ENCODE assay signal across 1 cellular context in the genomic region with DNA sequence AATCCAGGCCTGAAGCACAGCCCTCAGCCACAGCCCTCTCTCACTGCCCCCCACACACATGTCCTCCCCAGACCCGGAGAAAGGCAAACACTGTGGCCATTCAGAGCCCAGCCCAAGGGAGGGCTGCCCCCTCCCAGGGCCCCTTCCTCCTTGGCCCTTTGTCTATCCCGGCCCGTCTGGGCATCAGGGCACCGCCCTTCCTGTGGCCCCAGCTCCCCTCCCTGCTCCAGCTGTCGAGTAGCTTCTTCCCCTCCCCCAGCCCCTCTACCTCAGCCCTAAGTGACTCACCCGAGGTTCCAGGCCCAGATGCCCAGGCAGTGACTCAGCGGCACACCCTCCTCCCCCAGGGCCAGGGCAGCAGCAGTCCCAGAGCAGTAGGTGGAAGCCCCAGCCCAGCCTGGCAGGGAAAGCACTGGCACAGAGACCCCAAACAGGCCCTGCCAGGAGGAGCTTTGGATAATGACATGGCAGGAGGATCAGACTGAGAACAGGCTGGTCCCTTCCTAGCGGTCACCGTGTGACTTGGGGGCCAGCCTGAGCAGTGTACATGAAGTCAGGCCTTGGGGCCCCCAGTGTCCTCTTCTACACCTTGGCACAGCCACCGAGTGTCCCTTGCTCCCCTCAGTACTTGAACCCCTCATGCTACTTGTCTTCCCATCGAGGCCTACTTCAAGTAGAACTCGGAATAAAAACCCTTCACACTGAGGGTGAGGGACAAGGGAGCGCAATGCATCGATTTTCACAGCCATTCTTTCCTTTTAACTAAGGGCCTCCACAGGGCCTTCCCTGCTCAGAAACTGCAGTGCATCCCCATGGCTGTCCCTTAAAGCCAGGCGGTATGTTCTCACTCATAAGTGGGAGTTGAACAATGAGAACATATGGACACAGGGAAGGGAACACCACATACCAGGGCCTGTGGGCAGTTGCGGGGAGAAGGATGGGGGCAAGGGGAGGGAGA.
A peak's percentile ranks its signal among the peaks of the same experiment; 100 is the strongest.
TF ChIP-seq lines count a peak whose summit lies in the region.

No MANE protein-coding gene starts in this region.

TF ChIP-seq in A549, 52 proteins besides CTCF, POLR2A, EP300 and RAD21 (continued from another document):
- TF ChIP-seq, protein P1, sequence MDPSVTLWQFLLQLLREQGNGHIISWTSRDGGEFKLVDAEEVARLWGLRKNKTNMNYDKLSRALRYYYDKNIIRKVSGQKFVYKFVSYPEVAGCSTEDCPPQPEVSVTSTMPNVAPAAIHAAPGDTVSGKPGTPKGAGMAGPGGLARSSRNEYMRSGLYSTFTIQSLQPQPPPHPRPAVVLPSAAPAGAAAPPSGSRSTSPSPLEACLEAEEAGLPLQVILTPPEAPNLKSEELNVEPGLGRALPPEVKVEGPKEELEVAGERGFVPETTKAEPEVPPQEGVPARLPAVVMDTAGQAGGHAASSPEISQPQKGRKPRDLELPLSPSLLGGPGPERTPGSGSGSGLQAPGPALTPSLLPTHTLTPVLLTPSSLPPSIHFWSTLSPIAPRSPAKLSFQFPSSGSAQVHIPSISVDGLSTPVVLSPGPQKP (IDR thresholded peaks at IDR 0.05; ENCODE audit: low read depth, low read length), result no peak
- TF ChIP-seq JUNB (IDR thresholded peaks at IDR 0.05), result peak; percentile 97
- no peak for TF ChIP-seq BHLHE40 (IDR thresholded peaks at IDR 0.05; ENCODE audit: low read depth, low read length)
- peak; percentile 64 for TF ChIP-seq HOXB5 (CRISPR knock-in tag; IDR thresholded peaks at IDR 0.05)
- TF ChIP-seq NPAS2 (CRISPR knock-in tag; IDR thresholded peaks at IDR 0.05; ENCODE audit: borderline replicate concordance), result 0 out of 2 replicates have a peak, but pooled peaks have one; percentile 53
- TF ChIP-seq, protein P2, sequence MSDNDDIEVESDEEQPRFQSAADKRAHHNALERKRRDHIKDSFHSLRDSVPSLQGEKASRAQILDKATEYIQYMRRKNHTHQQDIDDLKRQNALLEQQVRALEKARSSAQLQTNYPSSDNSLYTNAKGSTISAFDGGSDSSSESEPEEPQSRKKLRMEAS (IDR thresholded peaks at IDR 0.05), result peak; percentile 90
- no peak for TF ChIP-seq KDM1A (IDR thresholded peaks at IDR 0.05; ENCODE audit: low read depth)
- TF ChIP-seq HDAC2 (IDR thresholded peaks at IDR 0.05), result no peak
- no peak for TF ChIP-seq RNF2 (IDR thresholded peaks at IDR 0.05; ENCODE audit: borderline replicate concordance, low read depth)
- no peak for TF ChIP-seq MAZ (IDR thresholded peaks at IDR 0.05; ENCODE audit: borderline replicate concordance, low read depth, low read length)
- TF ChIP-seq GATA3 (IDR thresholded peaks at IDR 0.05; ENCODE audit: borderline replicate concordance), result peak; percentile 94
- 0 out of 2 replicates have a peak, but pooled peaks have one; percentile 2 for TF ChIP-seq MYC (IDR thresholded peaks at IDR 0.05; ENCODE audit: borderline replicate concordance, low read length)
- no peak for TF ChIP-seq ESRRA (IDR thresholded peaks at IDR 0.05; ENCODE audit: borderline replicate concordance, low read length)
- no peak for TF ChIP-seq CHD4 (IDR thresholded peaks at IDR 0.05; ENCODE audit: borderline replicate concordance)
- TF ChIP-seq, protein P3, sequence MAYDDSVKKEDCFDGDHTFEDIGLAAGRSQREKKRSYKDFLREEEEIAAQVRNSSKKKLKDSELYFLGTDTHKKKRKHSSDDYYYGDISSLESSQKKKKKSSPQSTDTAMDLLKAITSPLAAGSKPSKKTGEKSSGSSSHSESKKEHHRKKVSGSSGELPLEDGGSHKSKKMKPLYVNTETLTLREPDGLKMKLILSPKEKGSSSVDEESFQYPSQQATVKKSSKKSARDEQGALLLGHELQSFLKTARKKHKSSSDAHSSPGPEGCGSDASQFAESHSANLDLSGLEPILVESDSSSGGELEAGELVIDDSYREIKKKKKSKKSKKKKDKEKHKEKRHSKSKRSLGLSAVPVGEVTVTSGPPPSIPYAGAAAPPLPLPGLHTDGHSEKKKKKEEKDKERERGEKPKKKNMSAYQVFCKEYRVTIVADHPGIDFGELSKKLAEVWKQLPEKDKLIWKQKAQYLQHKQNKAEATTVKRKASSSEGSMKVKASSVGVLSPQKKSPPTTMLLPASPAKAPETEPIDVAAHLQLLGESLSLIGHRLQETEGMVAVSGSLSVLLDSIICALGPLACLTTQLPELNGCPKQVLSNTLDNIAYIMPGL (CRISPR knock-in tag; IDR thresholded peaks at IDR 0.05; ENCODE audit: borderline replicate concordance), result no peak
- TF ChIP-seq, protein P4, sequence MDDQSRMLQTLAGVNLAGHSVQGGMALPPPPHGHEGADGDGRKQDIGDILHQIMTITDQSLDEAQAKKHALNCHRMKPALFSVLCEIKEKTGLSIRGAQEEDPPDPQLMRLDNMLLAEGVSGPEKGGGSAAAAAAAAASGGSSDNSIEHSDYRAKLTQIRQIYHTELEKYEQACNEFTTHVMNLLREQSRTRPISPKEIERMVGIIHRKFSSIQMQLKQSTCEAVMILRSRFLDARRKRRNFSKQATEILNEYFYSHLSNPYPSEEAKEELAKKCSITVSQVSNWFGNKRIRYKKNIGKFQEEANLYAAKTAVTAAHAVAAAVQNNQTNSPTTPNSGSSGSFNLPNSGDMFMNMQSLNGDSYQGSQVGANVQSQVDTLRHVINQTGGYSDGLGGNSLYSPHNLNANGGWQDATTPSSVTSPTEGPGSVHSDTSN (IDR thresholded peaks at IDR 0.05), result peak; percentile 92
- TF ChIP-seq, protein P5, sequence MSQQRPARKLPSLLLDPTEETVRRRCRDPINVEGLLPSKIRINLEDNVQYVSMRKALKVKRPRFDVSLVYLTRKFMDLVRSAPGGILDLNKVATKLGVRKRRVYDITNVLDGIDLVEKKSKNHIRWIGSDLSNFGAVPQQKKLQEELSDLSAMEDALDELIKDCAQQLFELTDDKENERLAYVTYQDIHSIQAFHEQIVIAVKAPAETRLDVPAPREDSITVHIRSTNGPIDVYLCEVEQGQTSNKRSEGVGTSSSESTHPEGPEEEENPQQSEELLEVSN (IDR thresholded peaks at IDR 0.05; ENCODE audit: borderline replicate concordance, low read depth), result peak; percentile 60; the same call in 1 of the 2 replicates
- TF ChIP-seq TFCP2L1 (CRISPR knock-in tag; IDR thresholded peaks at IDR 0.05), result no peak; the same call in none of the 2 replicates
- no peak for TF ChIP-seq RFX5 (IDR thresholded peaks at IDR 0.05)
- TF ChIP-seq JUN (IDR thresholded peaks at IDR 0.05), result peak; percentile 91 to 97
- TF ChIP-seq TP53 (CRISPR knock-in tag; IDR thresholded peaks at IDR 0.05), result peak; percentile 50; the same call in 1 of the 2 replicates
- peak; percentile 79; the same call in 1 of the 2 replicates for TF ChIP-seq EHF (CRISPR knock-in tag; IDR thresholded peaks at IDR 0.05)
- TF ChIP-seq RCOR1 (IDR thresholded peaks at IDR 0.05; ENCODE audit: low read depth, low read length), result no peak
- peak; percentile 51 for TF ChIP-seq MAFK (IDR thresholded peaks at IDR 0.05; ENCODE audit: partially characterized antibody)
- peak; percentile 44 for TF ChIP-seq FOXS1 (CRISPR knock-in tag; IDR thresholded peaks at IDR 0.05)
- TF ChIP-seq CEBPB (IDR thresholded peaks at IDR 0.05), result peak in 1 of 2 experiments; percentile 64; a peak in 2 of 4 replicates
- peak; percentile 68 for TF ChIP-seq CHD2 (IDR thresholded peaks at IDR 0.05; ENCODE audit: low read length, partially characterized antibody)
- TF ChIP-seq CBX8 (IDR thresholded peaks at IDR 0.05), result no peak
- TF ChIP-seq SMC3 (IDR thresholded peaks at IDR 0.05), result peak; percentile 54; the same call in 2 of the 3 replicates
- peak; percentile 22; the same call in 1 of the 2 replicates for TF ChIP-seq NFE2L2 (conservative IDR thresholded peaks at IDR 0.05; ENCODE audit: low read length)
- TF ChIP-seq, protein P6, sequence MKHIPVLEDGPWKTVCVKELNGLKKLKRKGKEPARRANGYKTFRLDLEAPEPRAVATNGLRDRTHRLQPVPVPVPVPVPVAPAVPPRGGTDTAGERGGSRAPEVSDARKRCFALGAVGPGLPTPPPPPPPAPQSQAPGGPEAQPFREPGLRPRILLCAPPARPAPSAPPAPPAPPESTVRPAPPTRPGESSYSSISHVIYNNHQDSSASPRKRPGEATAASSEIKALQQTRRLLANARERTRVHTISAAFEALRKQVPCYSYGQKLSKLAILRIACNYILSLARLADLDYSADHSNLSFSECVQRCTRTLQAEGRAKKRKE (CRISPR knock-in tag; IDR thresholded peaks at IDR 0.05; ENCODE audit: low read depth), result peak; percentile 90
- 0 out of 2 replicates have a peak, but pooled peaks have one; percentile 73 for TF ChIP-seq HEYL (CRISPR knock-in tag; IDR thresholded peaks at IDR 0.05)
- TF ChIP-seq, protein P7, sequence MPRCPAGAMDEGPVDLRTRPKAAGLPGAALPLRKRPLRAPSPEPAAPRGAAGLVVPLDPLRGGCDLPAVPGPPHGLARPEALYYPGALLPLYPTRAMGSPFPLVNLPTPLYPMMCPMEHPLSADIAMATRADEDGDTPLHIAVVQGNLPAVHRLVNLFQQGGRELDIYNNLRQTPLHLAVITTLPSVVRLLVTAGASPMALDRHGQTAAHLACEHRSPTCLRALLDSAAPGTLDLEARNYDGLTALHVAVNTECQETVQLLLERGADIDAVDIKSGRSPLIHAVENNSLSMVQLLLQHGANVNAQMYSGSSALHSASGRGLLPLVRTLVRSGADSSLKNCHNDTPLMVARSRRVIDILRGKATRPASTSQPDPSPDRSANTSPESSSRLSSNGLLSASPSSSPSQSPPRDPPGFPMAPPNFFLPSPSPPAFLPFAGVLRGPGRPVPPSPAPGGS (IDR thresholded peaks at IDR 0.05), result peak; percentile 59; the same call in 1 of the 3 replicates
